In the genomic region with DNA sequence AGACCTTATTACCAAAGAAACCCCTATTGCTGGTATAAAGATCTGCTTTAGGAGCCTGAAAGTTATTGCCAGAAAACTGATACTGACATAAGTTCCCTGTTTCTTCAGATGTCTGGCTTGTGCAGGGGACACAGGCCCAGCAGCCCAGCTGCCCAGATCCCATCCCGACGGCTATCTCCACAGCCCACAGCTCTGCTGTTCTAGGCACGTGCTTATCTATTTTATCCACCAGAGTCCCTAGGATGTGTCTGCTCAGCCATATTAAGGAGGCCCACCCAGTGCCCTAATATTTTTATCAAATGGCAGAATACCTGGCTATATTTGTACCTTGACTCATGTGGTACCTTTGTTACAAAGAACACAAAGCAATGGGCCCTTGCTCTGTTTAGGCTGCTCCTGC, we compare ENCODE assay signal across 33 cellular contexts.
"Had no signal": no experiment of that assay in that cellular context is flagged by ENCODE, and none has a peak within 500 bp of the region (broad histone marks: within the 10 kb centered on the region; RNA-seq: fewer than 3 reads in every experiment).

No MANE protein-coding gene starts in this region.

- H3K9me3 ChIP-seq: MG63 had no signal

- H3K4me3 ChIP-seq: MG63 had no signal

- DNase-seq: Karpas-422, Kasumi-1, MG63, MM.1S, MV-4-11, NCI-H1048, NCI-H1092, NCI-H1092 treated with DMSO at 0.1 percent for 48 hours, NCI-H1105, NCI-H1105 treated with DMSO at 0.1 percent for 48 hours, NCI-H1417 treated with DMSO at 0.1 percent for 48 hours, NCI-H1436, NCI-H1436 treated with DMSO at 0.1 percent for 48 hours, NCI-H146, NCI-H1694, NCI-H1694 treated with DMSO at 0.1 percent for 48 hours, NCI-H187, NCI-H187 treated with DMSO at 0.1 percent for 48 hours, NCI-H1930, NCI-H2029, NCI-H2029 treated with DMSO at 0.1 percent for 48 hours, NCI-H2081, NCI-H2081 treated with DMSO at 0.1 percent for 48 hours, NCI-H2107, NCI-H2171, NCI-H2171 treated with DMSO at 0.1 percent for 48 hours, NCI-H2227 treated with DMSO at 0.1 percent for 48 hours, NCI-H226, NCI-H345, NCI-H446, NCI-H446 treated with DMSO at 0.1 percent for 48 hours, NCI-H510A, NCI-H510A treated with DMSO at 0.1 percent for 48 hours had no signal

- H3K27me3 ChIP-seq: MG63 had no signal

- H3K36me3 ChIP-seq: MG63 had no signal
